ENCODE assay signal across 8 cellular contexts in the genomic region with DNA sequence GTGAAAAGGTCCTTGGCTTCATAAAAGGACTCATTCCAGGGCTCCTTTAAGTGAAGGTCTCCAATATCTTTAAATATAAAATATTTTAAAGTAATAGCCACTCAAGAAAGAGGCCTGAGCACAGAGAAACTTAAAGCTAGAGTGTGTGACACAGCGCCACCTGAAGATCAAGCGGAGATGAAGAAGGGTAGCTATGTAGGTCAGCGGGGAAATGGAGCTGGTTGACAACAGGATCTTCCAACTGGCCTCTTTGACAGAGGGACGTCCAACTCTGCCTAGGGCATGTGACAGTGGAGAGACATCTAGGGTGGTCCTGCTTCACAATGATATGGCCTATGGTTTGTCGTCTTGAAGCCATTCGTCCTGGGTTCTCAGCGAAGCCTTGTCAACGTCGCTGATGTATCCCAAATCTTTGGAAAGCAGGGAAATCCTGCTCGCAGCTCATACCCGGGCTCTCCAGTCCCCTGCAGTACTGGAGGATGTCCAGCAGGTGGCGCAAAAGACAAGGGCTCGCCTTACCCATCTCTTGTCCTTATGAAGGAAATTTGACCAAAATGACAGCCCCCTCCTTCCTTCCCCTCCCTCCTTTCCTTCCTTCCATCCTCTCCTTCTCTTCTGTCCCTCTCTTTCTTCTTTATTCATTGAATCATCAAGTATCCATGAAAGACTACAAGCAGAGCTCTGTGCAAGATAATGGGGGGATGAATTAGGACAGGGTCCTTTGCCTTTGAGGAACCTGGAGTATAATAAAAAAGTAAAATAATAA. TPM values are rescaled to one million over a fixed set of nuclear protein-coding genes. Genes with fewer than 3 reads are reported as not detected.
DNase-seq lines count a peak whose midpoint lies in the region; ATAC-seq and TF ChIP-seq lines count a peak whose summit lies in the region.

No MANE protein-coding gene starts in this region.

- H3K9ac ChIP-seq in neuronal stem cell (ENCODE audit: low read depth, low read length, poor library complexity) = no peak overlapping the region

- no CpG with 5 or more reads among the region's 13 CpGs for WGBS in neuronal stem cell (ENCODE audit: extremely low coverage in 2 of 2, insufficient read length in 2 of 2, insufficient replicate concordance in 1 of 2), 2 donors

- no peaks in the 10 kb centered on the region for H3K9me3 ChIP-seq in PC-9 (ENCODE audit: insufficient read depth, low read depth)
- H3K9me3 ChIP-seq in neuronal stem cell (replicated peaks in 1 of 2; ENCODE audit: control insufficient read depth in 2 of 2, insufficient read depth in 1 of 2, low read depth in 1 of 2, low read length in 2 of 2) = no peaks in the 10 kb centered on the region
- H3K9me3 ChIP-seq in thoracic aorta = no peaks in the 10 kb centered on the region

- DNase-seq in DMS53 (lab: John Stamatoyannopoulos, UW) (peak; percentile 85), PC-9 (peak in 1 of 2 experiments; percentile 56), fibroblast of the conjunctiva (ENCODE audit: low read depth) (peak; percentile 23), neuronal stem cell (ENCODE audit: low spot score) (peak; percentile 68), thoracic aorta (ENCODE audit: low spot score) (no peak)
- peak; percentile 22 for DNase-seq in activated T-helper 1 cell treated with anti-CD3 and anti-CD28 coated beads, Interleukin-12 subunit alpha, Interleukin-12 subunit beta, Interleukin-2, Interleukin-4 antibody, amounts not matched to agents 30 ng/mL and 10 ng/mL and 1 ng/mL, durations not matched to agents 14 hours and 24 hours and 36 hours (ENCODE audit: low spot score)

- no peaks in the 10 kb centered on the region for H3K79me2 ChIP-seq in PC-9 (ENCODE audit: low read depth)

- H2BK15ac ChIP-seq in neuronal stem cell (ENCODE audit: low read length) = no peak overlapping the region

- no peaks in the 10 kb centered on the region for H3K4me1 Mint-ChIP-seq in activated T-helper 1 cell treated with anti-CD3 and anti-CD28 coated beads, Interleukin-12 subunit alpha, Interleukin-12 subunit beta, Interleukin-2, Interleukin-4 antibody, amounts not matched to agents 30 ng/mL and 10 ng/mL and 1 ng/mL, durations not matched to agents 14 hours and 24 hours and 36 hours (ENCODE audit: low read depth)

- no peak overlapping the region for H3K27ac Mint-ChIP-seq in activated T-helper 1 cell treated with anti-CD3 and anti-CD28 coated beads, Interleukin-12 subunit alpha, Interleukin-12 subunit beta, Interleukin-2, Interleukin-4 antibody, amounts not matched to agents 30 ng/mL and 10 ng/mL and 1 ng/mL, durations not matched to agents 14 hours and 24 hours and 36 hours

- intact Hi-C loops in PC-9 (cut with micrococcal nuclease; ENCODE audit: unreplicated experiment) = loop anchor here (1.0 kb wide), 1 partner anchor 119 kb away; no protein-coding TSS in a partner anchor
- intact Hi-C loops in activated T-helper 1 cell treated with anti-CD3 and anti-CD28 coated beads, Interleukin-12 subunit alpha, Interleukin-12 subunit beta, Interleukin-2, Interleukin-4 antibody, amounts not matched to agents 30 ng/mL and 10 ng/mL and 1 ng/mL, durations not matched to agents 14 hours and 24 hours and 36 hours (cut with micrococcal nuclease) = loop anchor here (1.0 to 10.0 kb wide), 3 partner anchors 119 to 722 kb away; no protein-coding TSS in a partner anchor

- H4K91ac ChIP-seq in neuronal stem cell (ENCODE audit: low read depth, low read length, poor library complexity) = no peak overlapping the region

- POLR2A ChIA-PET in PC-9 (lab: Charles Lee; ENCODE audit: unreplicated experiment) = interaction anchor here (0.5 to 0.7 kb wide), 2 partner anchors 17 to 300 kb away, joined by 4 to 5 read pairs; no protein-coding TSS in a partner anchor

- H3K27me3 ChIP-seq in PC-9 (ENCODE audit: insufficient read depth, low read depth) (peaks cover 90% of the 10 kb centered on the region), neuronal stem cell (ENCODE audit: control insufficient read depth in 3 of 3, insufficient read depth in 3 of 3, low read depth in 1 of 3, low read length in 3 of 3) (no peaks in the 10 kb centered on the region), thoracic aorta (replicated peaks; ENCODE audit: insufficient read depth) (no peaks in the 10 kb centered on the region)

- H3K18ac ChIP-seq in neuronal stem cell (ENCODE audit: low read length) = no peak overlapping the region

- no peak overlapping the region for H3K4ac ChIP-seq in neuronal stem cell (ENCODE audit: low read length)

- H2AFZ ChIP-seq in PC-9 (no peak overlapping the region), neuronal stem cell (ENCODE audit: low read length) (peak overlapping the region; percentile 70)

- no peaks in the 10 kb centered on the region for H3K79me1 ChIP-seq in neuronal stem cell (ENCODE audit: low read depth, low read length)

- H3K9me2 ChIP-seq in PC-9 (ENCODE audit: insufficient read depth) = no peaks in the 10 kb centered on the region

- H3K27me3 Mint-ChIP-seq in activated T-helper 1 cell treated with anti-CD3 and anti-CD28 coated beads, Interleukin-12 subunit alpha, Interleukin-12 subunit beta, Interleukin-2, Interleukin-4 antibody, amounts not matched to agents 30 ng/mL and 10 ng/mL and 1 ng/mL, durations not matched to agents 14 hours and 24 hours and 36 hours (ENCODE audit: insufficient read depth) = peaks cover 2% of the 10 kb centered on the region

- H3K4me1 ChIP-seq in PC-9 (replicated peaks; ENCODE audit: insufficient read depth) = no peaks in the 10 kb centered on the region
- H3K4me1 ChIP-seq in neuronal stem cell (ENCODE audit: control insufficient read depth in 2 of 2, insufficient read depth in 1 of 2, low read depth in 1 of 2, low read length in 2 of 2) = no peaks in the 10 kb centered on the region
- H3K4me1 ChIP-seq in thoracic aorta (ENCODE audit: control insufficient read depth in 1 of 2, low read depth in 2 of 2) = peaks cover under 1 to 8% of the 10 kb centered on the region in 2 donors

- H3K4me3 Mint-ChIP-seq in activated T-helper 1 cell treated with anti-CD3 and anti-CD28 coated beads, Interleukin-12 subunit alpha, Interleukin-12 subunit beta, Interleukin-2, Interleukin-4 antibody, amounts not matched to agents 30 ng/mL and 10 ng/mL and 1 ng/mL, durations not matched to agents 14 hours and 24 hours and 36 hours = no peak overlapping the region

- no peaks in the 10 kb centered on the region for H4K20me1 ChIP-seq in PC-9 (ENCODE audit: insufficient read depth)

- no peaks in the 10 kb centered on the region for H3K36me3 Mint-ChIP-seq in activated T-helper 1 cell treated with anti-CD3 and anti-CD28 coated beads, Interleukin-12 subunit alpha, Interleukin-12 subunit beta, Interleukin-2, Interleukin-4 antibody, amounts not matched to agents 30 ng/mL and 10 ng/mL and 1 ng/mL, durations not matched to agents 14 hours and 24 hours and 36 hours (ENCODE audit: low read depth)

- peak; percentile 99 for TF ChIP-seq CTCF in PC-9 (conservative IDR thresholded peaks at IDR 0.05)
- peak; percentile 98 for TF ChIP-seq CTCF in thoracic aorta (IDR thresholded peaks at IDR 0.05)

- H3K36me3 ChIP-seq in PC-9 (ENCODE audit: low read depth) (no peaks in the 10 kb centered on the region), neuronal stem cell (replicated peaks in 1 of 2; ENCODE audit: control insufficient read depth in 2 of 2, insufficient read depth in 2 of 2, low read length in 2 of 2) (no peaks in the 10 kb centered on the region), thoracic aorta (no peaks in the 10 kb centered on the region)

- no peaks in the 10 kb centered on the region for H3F3A ChIP-seq in PC-9 (ENCODE audit: insufficient read depth, low read depth)

- H3K14ac ChIP-seq in neuronal stem cell (ENCODE audit: low read length) = no peak overlapping the region

- no TSS peak for BruUV-seq in PC-9 (replicated peaks; lab: Mats Ljungman, UMichigan)

- no peak overlapping the region for H3K23ac ChIP-seq in neuronal stem cell (ENCODE audit: low read depth, low read length, poor library complexity)

- H2BK12ac ChIP-seq in neuronal stem cell (ENCODE audit: low read length) = no peak overlapping the region

- no peak overlapping the region for H2BK120ac ChIP-seq in neuronal stem cell (ENCODE audit: low read depth, low read length)

- H2BK5ac ChIP-seq in neuronal stem cell (ENCODE audit: low read length) = no peak overlapping the region

- H3K4me3 ChIP-seq in PC-9 (no peak overlapping the region), neuronal stem cell (ENCODE audit: low read length in 2 of 2) (no peak overlapping the region), thoracic aorta (no peak overlapping the region)

- ATAC-seq in HG03175 (IDR thresholded peaks at IDR 0.05; ENCODE audit: unreplicated experiment) = peak; percentile 47
- peak; percentile 44 for ATAC-seq in thoracic aorta (ENCODE audit: insufficient number of reproducible peaks, low FRiP score, low read depth)
- ATAC-seq in GM19452 (IDR thresholded peaks at IDR 0.05; ENCODE audit: unreplicated experiment) = no peak

- H4K8ac ChIP-seq in neuronal stem cell (ENCODE audit: low read depth, low read length) = no peak overlapping the region

- H3K4me2 ChIP-seq in PC-9 (no peak overlapping the region), neuronal stem cell (ENCODE audit: insufficient read depth, low read length, poor library complexity, severe bottlenecking) (peak overlapping the region; percentile 28)

- H2AK5ac ChIP-seq in neuronal stem cell (ENCODE audit: low read depth, low read length) = no peak overlapping the region

- CTCF ChIA-PET in PC-9 (lab: Charles Lee) = interaction anchor here (0.5 to 0.7 kb wide), 6 partner anchors 73 to 743 kb away, joined by 3 to 14 read pairs (median 3); no protein-coding TSS in a partner anchor

- H3K27ac ChIP-seq in PC-9 (no peak overlapping the region), neuronal stem cell (replicated peaks; ENCODE audit: low read length) (no peak overlapping the region), thoracic aorta (no peak overlapping the region)

- H3K9me3 Mint-ChIP-seq in activated T-helper 1 cell treated with anti-CD3 and anti-CD28 coated beads, Interleukin-12 subunit alpha, Interleukin-12 subunit beta, Interleukin-2, Interleukin-4 antibody, amounts not matched to agents 30 ng/mL and 10 ng/mL and 1 ng/mL, durations not matched to agents 14 hours and 24 hours and 36 hours = no peaks in the 10 kb centered on the region

RNA-seq across cellular contexts. Expression of a gene that starts 59.6 kb away (rescaled TPM):
- total RNA-seq in PC-9 (2021) (not detected in 2 replicates), thoracic aorta (10 to 100 TPM in 1 of 2 donors, 1 to 10 TPM in 1; 7.0 to 17.4 TPM)
- 0.23 and 0.32 TPM in 2 replicates for total RNA-seq in activated T-helper 1 cell treated with anti-CD3 and anti-CD28 coated beads, Interleukin-12 subunit alpha, Interleukin-12 subunit beta, Interleukin-2, Interleukin-4 antibody, amounts not matched to agents 30 ng/mL and 10 ng/mL and 1 ng/mL, durations not matched to agents 14 hours and 24 hours and 36 hours
- 0.32 TPM for polyA plus RNA-seq in neuronal stem cell (2013, experiment 1 of 2)
- 0.39 TPM for polyA plus RNA-seq in neuronal stem cell (2013, experiment 2 of 2)
